7 cellular contexts compared by ENCODE assay signal in the genomic region with DNA sequence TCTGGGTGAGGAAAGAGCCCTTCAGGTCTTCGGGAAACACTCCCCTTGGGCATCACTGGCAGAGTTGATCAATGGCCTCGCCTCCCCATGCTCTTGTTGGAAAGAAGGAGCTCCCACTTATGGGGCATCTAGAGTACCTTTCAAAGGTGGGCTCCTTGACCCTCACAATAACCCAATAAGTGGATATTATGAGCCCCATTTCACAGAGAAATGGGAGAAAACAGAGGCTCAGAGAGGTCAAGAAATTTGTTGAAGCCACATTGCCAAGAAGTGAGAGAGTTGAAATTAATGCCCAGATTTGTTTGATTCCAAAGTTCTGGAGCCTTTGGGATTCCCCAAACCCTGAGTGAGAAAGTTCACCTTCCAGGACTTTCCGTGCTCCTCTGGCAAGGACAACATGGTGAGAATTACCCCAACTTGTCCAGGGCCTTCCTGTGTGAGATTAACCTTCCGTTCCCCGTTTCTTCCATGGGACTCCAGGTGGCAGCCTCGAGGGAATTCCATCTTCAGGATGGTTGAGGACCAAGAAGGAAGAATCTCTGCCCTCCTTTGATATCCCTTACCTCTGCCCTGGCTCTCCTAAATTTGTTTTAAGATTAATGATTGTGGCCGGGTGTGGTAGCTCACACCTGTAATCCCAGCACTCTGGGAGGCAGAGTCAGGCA. TPM values are rescaled to one million over a fixed set of nuclear protein-coding genes. Genes with fewer than 3 reads are reported as not detected.
A peak's percentile ranks its signal among the peaks of the same experiment; 100 is the strongest.
DNase-seq lines count a peak whose midpoint lies in the region; ATAC-seq lines count a peak whose summit lies in the region.

No MANE protein-coding gene starts in this region.

- peak overlapping the region; percentile 50 for H3K27ac Mint-ChIP-seq in activated T-helper 1 cell treated with anti-CD3 and anti-CD28 coated beads, Interleukin-12 subunit alpha, Interleukin-12 subunit beta, Interleukin-2, Interleukin-4 antibody, amounts not matched to agents 30 ng/mL and 10 ng/mL and 1 ng/mL, durations not matched to agents 14 hours and 24 hours and 36 hours
- peak overlapping the region; percentile 87 for H3K27ac Mint-ChIP-seq in stimulated activated memory B cell treated with anti-CD40 and anti-IgM and Interleukin-4, amounts not matched to agents 10 μg/mL and 1 μg/mL and 100 μg/mL, for 72 hours

- no peak overlapping the region for H3K4me3 Mint-ChIP-seq in activated T-helper 1 cell treated with anti-CD3 and anti-CD28 coated beads, Interleukin-12 subunit alpha, Interleukin-12 subunit beta, Interleukin-2, Interleukin-4 antibody, amounts not matched to agents 30 ng/mL and 10 ng/mL and 1 ng/mL, durations not matched to agents 14 hours and 24 hours and 36 hours
- no peak overlapping the region for H3K4me3 Mint-ChIP-seq in stimulated activated memory B cell treated with anti-CD40 and anti-IgM and Interleukin-4, amounts not matched to agents 10 μg/mL and 1 μg/mL and 100 μg/mL, for 72 hours

- peak; percentile 57 for DNase-seq in HT-29 (ENCODE audit: low spot score)
- no peak for DNase-seq in activated T-helper 1 cell treated with anti-CD3 and anti-CD28 coated beads, Interleukin-12 subunit alpha, Interleukin-12 subunit beta, Interleukin-2, Interleukin-4 antibody, amounts not matched to agents 30 ng/mL and 10 ng/mL and 1 ng/mL, durations not matched to agents 14 hours and 24 hours and 36 hours (ENCODE audit: low spot score)
- DNase-seq in iPS-NIHi7 (ENCODE audit: extremely low spot score) = peak; percentile 47
- no peak for DNase-seq in activated T-cell treated with anti-CD3 and anti-CD28 coated beads, Interleukin-2, amount 50 U/mL, for 1 hour
- DNase-seq in stimulated activated CD4-positive, alpha-beta T cell treated with anti-CD3 and anti-CD28 coated beads, Interleukin-4, amount 100 ng/mL, for 4 hours = no peak

- no peaks in the 10 kb centered on the region for H3K9me3 Mint-ChIP-seq in activated T-helper 1 cell treated with anti-CD3 and anti-CD28 coated beads, Interleukin-12 subunit alpha, Interleukin-12 subunit beta, Interleukin-2, Interleukin-4 antibody, amounts not matched to agents 30 ng/mL and 10 ng/mL and 1 ng/mL, durations not matched to agents 14 hours and 24 hours and 36 hours
- H3K9me3 Mint-ChIP-seq in stimulated activated memory B cell treated with anti-CD40 and anti-IgM and Interleukin-4, amounts not matched to agents 10 μg/mL and 1 μg/mL and 100 μg/mL, for 72 hours = no peaks in the 10 kb centered on the region

- intact Hi-C loops in activated T-helper 1 cell treated with anti-CD3 and anti-CD28 coated beads, Interleukin-12 subunit alpha, Interleukin-12 subunit beta, Interleukin-2, Interleukin-4 antibody, amounts not matched to agents 30 ng/mL and 10 ng/mL and 1 ng/mL, durations not matched to agents 14 hours and 24 hours and 36 hours (cut with micrococcal nuclease) = no loop called here

- H3K27me3 Mint-ChIP-seq in activated T-helper 1 cell treated with anti-CD3 and anti-CD28 coated beads, Interleukin-12 subunit alpha, Interleukin-12 subunit beta, Interleukin-2, Interleukin-4 antibody, amounts not matched to agents 30 ng/mL and 10 ng/mL and 1 ng/mL, durations not matched to agents 14 hours and 24 hours and 36 hours (ENCODE audit: insufficient read depth) = no peaks in the 10 kb centered on the region
- no peaks in the 10 kb centered on the region for H3K27me3 Mint-ChIP-seq in stimulated activated memory B cell treated with anti-CD40 and anti-IgM and Interleukin-4, amounts not matched to agents 10 μg/mL and 1 μg/mL and 100 μg/mL, for 72 hours

- no peak for ATAC-seq in stimulated activated memory B cell treated with anti-CD40 and anti-IgM and Interleukin-4, amounts not matched to agents 10 μg/mL and 1 μg/mL and 100 μg/mL, for 72 hours
- ATAC-seq in HG02642 (IDR thresholded peaks at IDR 0.05; ENCODE audit: poor library complexity, unreplicated experiment) = no peak

- peaks cover 33% of the 10 kb centered on the region for H3K4me1 Mint-ChIP-seq in activated T-helper 1 cell treated with anti-CD3 and anti-CD28 coated beads, Interleukin-12 subunit alpha, Interleukin-12 subunit beta, Interleukin-2, Interleukin-4 antibody, amounts not matched to agents 30 ng/mL and 10 ng/mL and 1 ng/mL, durations not matched to agents 14 hours and 24 hours and 36 hours (ENCODE audit: low read depth)
- H3K4me1 Mint-ChIP-seq in stimulated activated memory B cell treated with anti-CD40 and anti-IgM and Interleukin-4, amounts not matched to agents 10 μg/mL and 1 μg/mL and 100 μg/mL, for 72 hours = peaks cover 62% of the 10 kb centered on the region

- no peaks in the 10 kb centered on the region for H3K36me3 Mint-ChIP-seq in activated T-helper 1 cell treated with anti-CD3 and anti-CD28 coated beads, Interleukin-12 subunit alpha, Interleukin-12 subunit beta, Interleukin-2, Interleukin-4 antibody, amounts not matched to agents 30 ng/mL and 10 ng/mL and 1 ng/mL, durations not matched to agents 14 hours and 24 hours and 36 hours (ENCODE audit: low read depth)
- peaks cover 8% of the 10 kb centered on the region for H3K36me3 Mint-ChIP-seq in stimulated activated memory B cell treated with anti-CD40 and anti-IgM and Interleukin-4, amounts not matched to agents 10 μg/mL and 1 μg/mL and 100 μg/mL, for 72 hours

RNA-seq across cellular contexts. Expression of a gene that starts 7.5 kb away (rescaled TPM):
- 253 and 269 TPM in 2 replicates for total RNA-seq in HT-29 (2014; rRNA removed; shearing (Covaris generic))
- 348 and 368 TPM in 2 replicates for total RNA-seq in activated T-helper 1 cell treated with anti-CD3 and anti-CD28 coated beads, Interleukin-12 subunit alpha, Interleukin-12 subunit beta, Interleukin-2, Interleukin-4 antibody, amounts not matched to agents 30 ng/mL and 10 ng/mL and 1 ng/mL, durations not matched to agents 14 hours and 24 hours and 36 hours

RNA-seq across cellular contexts. Expression of a gene that starts 21.1 kb away (rescaled TPM):
- 0.03 TPM in 1 of 2 replicates, not detected in the other for total RNA-seq in HT-29 (2014; rRNA removed; shearing (Covaris generic))
- 2.8 and 3.1 TPM in 2 replicates for total RNA-seq in activated T-helper 1 cell treated with anti-CD3 and anti-CD28 coated beads, Interleukin-12 subunit alpha, Interleukin-12 subunit beta, Interleukin-2, Interleukin-4 antibody, amounts not matched to agents 30 ng/mL and 10 ng/mL and 1 ng/mL, durations not matched to agents 14 hours and 24 hours and 36 hours

RNA-seq across cellular contexts. Expression of a gene that starts 32.6 kb away (rescaled TPM):
- total RNA-seq in HT-29 (2014; rRNA removed; shearing (Covaris generic)) = 0.31 TPM in 1 of 2 replicates, not detected in the other
- 0.83 and 1.0 TPM in 2 replicates for total RNA-seq in activated T-helper 1 cell treated with anti-CD3 and anti-CD28 coated beads, Interleukin-12 subunit alpha, Interleukin-12 subunit beta, Interleukin-2, Interleukin-4 antibody, amounts not matched to agents 30 ng/mL and 10 ng/mL and 1 ng/mL, durations not matched to agents 14 hours and 24 hours and 36 hours

RNA-seq across cellular contexts. Expression of a gene that starts 46.6 kb away (rescaled TPM):
- 73.5 and 74.9 TPM in 2 replicates for total RNA-seq in HT-29 (2014; rRNA removed; shearing (Covaris generic))
- 194 and 196 TPM in 2 replicates for total RNA-seq in activated T-helper 1 cell treated with anti-CD3 and anti-CD28 coated beads, Interleukin-12 subunit alpha, Interleukin-12 subunit beta, Interleukin-2, Interleukin-4 antibody, amounts not matched to agents 30 ng/mL and 10 ng/mL and 1 ng/mL, durations not matched to agents 14 hours and 24 hours and 36 hours

RNA-seq across cellular contexts. Expression of a gene that starts 48.3 kb away (rescaled TPM):
- total RNA-seq in HT-29 (2014; rRNA removed; shearing (Covaris generic)) = 25.1 and 27.4 TPM in 2 replicates
- 14.6 and 15.0 TPM in 2 replicates for total RNA-seq in activated T-helper 1 cell treated with anti-CD3 and anti-CD28 coated beads, Interleukin-12 subunit alpha, Interleukin-12 subunit beta, Interleukin-2, Interleukin-4 antibody, amounts not matched to agents 30 ng/mL and 10 ng/mL and 1 ng/mL, durations not matched to agents 14 hours and 24 hours and 36 hours

Comparison
In these comparisons a context has a peak if more than half of its experiments do, and no peak if none do; other contexts are left out.
1. DNase-seq: peak in HT-29 (single experiment) and iPS-NIHi7 (single experiment); none in activated T-helper 1 cell treated with anti-CD3 and anti-CD28 coated beads, Interleukin-12 subunit alpha, Interleukin-12 subunit beta, Interleukin-2, Interleukin-4 antibody, amounts not matched to agents 30 ng/mL and 10 ng/mL and 1 ng/mL, durations not matched to agents 14 hours and 24 hours and 36 hours (single experiment), activated T-cell treated with anti-CD3 and anti-CD28 coated beads, Interleukin-2, amount 50 U/mL, for 1 hour (single experiment) and stimulated activated CD4-positive, alpha-beta T cell treated with anti-CD3 and anti-CD28 coated beads, Interleukin-4, amount 100 ng/mL, for 4 hours (0 of 2).